ENCODE assay signal across 18 cellular contexts in the genomic region with DNA sequence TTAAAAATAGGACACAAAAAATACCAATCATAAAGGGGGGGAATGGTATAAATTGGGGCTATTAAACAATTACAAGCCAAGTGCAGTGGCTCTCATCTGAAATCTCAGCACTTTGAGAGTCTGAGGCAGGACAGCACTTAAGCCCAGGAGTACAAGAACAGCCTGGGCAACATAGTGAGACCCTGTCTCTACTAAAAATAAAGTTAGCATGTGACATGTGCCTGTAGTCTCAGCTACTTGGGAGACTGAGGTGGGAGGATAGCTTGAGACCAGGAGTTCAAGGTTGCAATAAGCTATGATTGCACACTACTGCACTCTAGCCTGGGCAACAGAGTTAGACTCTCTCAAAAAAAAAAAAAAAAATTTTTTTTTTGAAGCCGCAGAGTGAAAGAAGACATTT. TPM values are rescaled to one million over a fixed set of nuclear protein-coding genes. Genes with fewer than 3 reads are reported as not detected.
A peak's percentile ranks its signal among the peaks of the same experiment; 100 is the strongest.
DNase-seq lines count a peak whose midpoint lies in the region; ATAC-seq, FAIRE-seq and TF ChIP-seq lines count a peak whose summit lies in the region.
"Had no signal": no experiment of that assay in that cellular context is flagged by ENCODE, and none has a peak within 500 bp of the region (broad histone marks: within the 10 kb centered on the region; RNA-seq: fewer than 3 reads in every experiment).

No MANE protein-coding gene starts in this region.

- H3K9me3 ChIP-seq in HepG2 (ENCODE audit: low read length) (no peaks in the 10 kb centered on the region), right lobe of liver (no peaks in the 10 kb centered on the region), vagina (no peaks in the 10 kb centered on the region)

- in situ Hi-C loops in HepG2 (cut with HindIII; ENCODE audit: extremely low pct_ligation_motif_present, low pct_unique_long_range_greater_than_20kb) = no loop called here

- no peak overlapping the region for H3K4me2 ChIP-seq in HepG2 (ENCODE audit: low read depth, low read length)
- H3K4me2 ChIP-seq: BLaER1, KMS-11 had no signal

- no peak overlapping the region for H3K4me3 Mint-ChIP-seq in T-helper 1 cell treated with Interleukin-12 subunit alpha and Interleukin-12 subunit beta and Interleukin-4 antibody, amounts not matched to agents 30 μg/mL and 1 μg/mL, for 36 hours
- no peak overlapping the region for H3K4me3 Mint-ChIP-seq in dendritic cell treated with granulocyte-macrophage colony-stimulating factor and Interleukin-4, amounts not matched to agents 40 ng/mL and 50 ng/mL, for 4 days

- H3K27me3 ChIP-seq in HepG2 (ENCODE audit: control insufficient read depth in 1 of 2, insufficient read depth in 2 of 2, low read length in 2 of 2) = no peaks in the 10 kb centered on the region
- H3K27me3 ChIP-seq in right lobe of liver = no peaks in the 10 kb centered on the region
- no peaks in the 10 kb centered on the region for H3K27me3 ChIP-seq in vagina
- H3K27me3 ChIP-seq: BLaER1 had no signal

- no peaks in the 10 kb centered on the region for H4K20me1 ChIP-seq in HepG2 (ENCODE audit: insufficient read depth, low read length)
- H4K20me1 ChIP-seq: BLaER1 had no signal

- BruUV-seq in HepG2 (replicated peaks; lab: Mats Ljungman, UMichigan) = no TSS peak

- intact Hi-C loops in HepG2 (cut with micrococcal nuclease; ENCODE audit: unreplicated experiment) (no loop called here), right lobe of liver (cut with DNase I) (no loop called here), vagina (cut with DNase I) (no loop called here)
- intact Hi-C loops in dendritic cell treated with granulocyte-macrophage colony-stimulating factor and Interleukin-4, amounts not matched to agents 40 ng/mL and 50 ng/mL, for 4 days (cut with micrococcal nuclease) = no loop called here

- TF ChIP-seq CTCF in HepG2 (CRISPR knock-in tag; IDR thresholded peaks at IDR 0.05) (no peak), right lobe of liver (IDR thresholded peaks at IDR 0.05) (no peak), vagina (IDR thresholded peaks at IDR 0.05) (no peak)

- POLR2A ChIA-PET in HepG2 (lab: Yijun Ruan, JAX) = interaction anchor here (0.7 kb wide), 1 partner anchor 16 kb away, joined by 3 read pairs; no protein-coding TSS in a partner anchor

- no peaks in the 10 kb centered on the region for H3K9me3 Mint-ChIP-seq in T-helper 1 cell treated with Interleukin-12 subunit alpha and Interleukin-12 subunit beta and Interleukin-4 antibody, amounts not matched to agents 30 μg/mL and 1 μg/mL, for 36 hours
- no peaks in the 10 kb centered on the region for H3K9me3 Mint-ChIP-seq in dendritic cell treated with granulocyte-macrophage colony-stimulating factor and Interleukin-4, amounts not matched to agents 40 ng/mL and 50 ng/mL, for 4 days
- H3K9me3 Mint-ChIP-seq: CD8-positive, alpha-beta memory T cell had no signal

- H3K79me2 ChIP-seq in HepG2 (ENCODE audit: insufficient read depth, low read length) = no peaks in the 10 kb centered on the region

- H3K9ac ChIP-seq in HepG2 (ENCODE audit: insufficient read depth, low read depth, low read length) = no peak overlapping the region
- H3K9ac ChIP-seq: BLaER1, KMS-11 had no signal

- no peak overlapping the region for H3K27ac ChIP-seq in HepG2 (ENCODE audit: extremely low read length, insufficient read depth, low read length)
- no peak overlapping the region for H3K27ac ChIP-seq in right lobe of liver
- peak overlapping the region; percentile 27 for H3K27ac ChIP-seq in vagina
- H3K27ac ChIP-seq: 22Rv1, BLaER1, KMS-11 had no signal

- H3K4me1 ChIP-seq in HepG2 (ENCODE audit: insufficient read depth, low read length) (no peaks in the 10 kb centered on the region; the same call in 1 of the 2 replicates), right lobe of liver (peaks cover 0 to 5% (median 0%) of the 10 kb centered on the region in 4 donors), vagina (no peaks in the 10 kb centered on the region)
- H3K4me1 ChIP-seq: BLaER1 had no signal

- no peak for TF ChIP-seq POLR2A in HepG2 (IDR thresholded peaks at IDR 0.05; ENCODE audit: insufficient read depth in 1 of 2, low read depth in 2 of 2, low read length in 2 of 2)
- no peak for TF ChIP-seq POLR2A in right lobe of liver (IDR thresholded peaks at IDR 0.05)
- TF ChIP-seq POLR2A in vagina (IDR thresholded peaks at IDR 0.05) = no peak

- H3K27me3 Mint-ChIP-seq in T-helper 1 cell treated with Interleukin-12 subunit alpha and Interleukin-12 subunit beta and Interleukin-4 antibody, amounts not matched to agents 30 μg/mL and 1 μg/mL, for 36 hours (ENCODE audit: low read depth) = no peaks in the 10 kb centered on the region
- H3K27me3 Mint-ChIP-seq in dendritic cell treated with granulocyte-macrophage colony-stimulating factor and Interleukin-4, amounts not matched to agents 40 ng/mL and 50 ng/mL, for 4 days = no peaks in the 10 kb centered on the region

- no peak for TF ChIP-seq RAD21 in HepG2 (CRISPR knock-in tag; IDR thresholded peaks at IDR 0.05)

- DNase-seq in T-helper 1 cell (no peak), HepG2 (ENCODE audit: low spot score) (no peak), right lobe of liver (no peak), vagina (ENCODE audit: extremely low spot score in 2 of 2) (no peak), NCI-H1417 (lab: John Stamatoyannopoulos, UW) (no peak), NCI-H1417 treated with DMSO at 0.1 percent for 48 hours (lab: John Stamatoyannopoulos, UW) (no peak)
- DNase-seq: CD8-positive, alpha-beta memory T cell; GF-D8; HCEC 1CT; NCI-H1092 treated with DMSO at 0.1 percent for 48 hours; NCI-H187 treated with DMSO at 0.1 percent for 48 hours; NCI-H446; NCI-H748 treated with DMSO at 0.1 percent for 48 hours had no signal

- WGBS in HepG2 (ENCODE audit: low lambda C conversion rate) = 75% methylated on average over 1 of the region's 1 CpG
- 83% methylated on average over 1 of the region's 1 CpG for WGBS in right lobe of liver (ENCODE audit: insufficient coverage, low coverage, low lambda C conversion rate, missing lambda C conversion rate)

- no peaks in the 10 kb centered on the region for H3K36me3 Mint-ChIP-seq in T-helper 1 cell treated with Interleukin-12 subunit alpha and Interleukin-12 subunit beta and Interleukin-4 antibody, amounts not matched to agents 30 μg/mL and 1 μg/mL, for 36 hours (ENCODE audit: low read depth)
- H3K36me3 Mint-ChIP-seq in dendritic cell treated with granulocyte-macrophage colony-stimulating factor and Interleukin-4, amounts not matched to agents 40 ng/mL and 50 ng/mL, for 4 days (ENCODE audit: low read depth) = no peaks in the 10 kb centered on the region

- FAIRE-seq in HepG2 (lab: Jason Lieb, UNC) = no peak

- H3K4me3 ChIP-seq in HepG2 (replicated peaks in 1 of 3; ENCODE audit: insufficient read depth in 1 of 3, low read depth in 2 of 3, low read length in 3 of 3) (no peak overlapping the region), right lobe of liver (no peak overlapping the region), vagina (no peak overlapping the region)
- H3K4me3 ChIP-seq: BLaER1 had no signal

- ATAC-seq in HepG2 (no peak), right lobe of liver (no peak)

- no peak overlapping the region for H2AFZ ChIP-seq in HepG2 (ENCODE audit: low read length)

- H3K36me3 ChIP-seq in HepG2 (replicated peaks in 1 of 2; ENCODE audit: control insufficient read depth in 1 of 2, insufficient read depth in 2 of 2, low read length in 2 of 2) (no peaks in the 10 kb centered on the region), right lobe of liver (no peaks in the 10 kb centered on the region), vagina (no peaks in the 10 kb centered on the region)
- H3K36me3 ChIP-seq: BLaER1 had no signal

- CTCF ChIA-PET in HepG2 (lab: Yijun Ruan, JAX; ENCODE audit: low intra/inter-chr PET ratio, low total read pairs) = no interaction called here

- H3K4me1 Mint-ChIP-seq in T-helper 1 cell treated with Interleukin-12 subunit alpha and Interleukin-12 subunit beta and Interleukin-4 antibody, amounts not matched to agents 30 μg/mL and 1 μg/mL, for 36 hours (ENCODE audit: low read depth) = peaks cover 14% of the 10 kb centered on the region
- H3K4me1 Mint-ChIP-seq in dendritic cell treated with granulocyte-macrophage colony-stimulating factor and Interleukin-4, amounts not matched to agents 40 ng/mL and 50 ng/mL, for 4 days (ENCODE audit: low read depth) = peaks cover 27% of the 10 kb centered on the region
- H3K4me1 Mint-ChIP-seq: CD8-positive, alpha-beta memory T cell had no signal

- no peak for TF ChIP-seq EP300 in HepG2 (IDR thresholded peaks at IDR 0.05; ENCODE audit: low read depth in 2 of 2, low read length in 2 of 2)
- no peak for TF ChIP-seq EP300 in HepG2 (CRISPR knock-in tag; IDR thresholded peaks at IDR 0.05; ENCODE audit: borderline replicate concordance)

- peak overlapping the region; percentile 10 for H3K27ac Mint-ChIP-seq in T-helper 1 cell treated with Interleukin-12 subunit alpha and Interleukin-12 subunit beta and Interleukin-4 antibody, amounts not matched to agents 30 μg/mL and 1 μg/mL, for 36 hours
- H3K27ac Mint-ChIP-seq in dendritic cell treated with granulocyte-macrophage colony-stimulating factor and Interleukin-4, amounts not matched to agents 40 ng/mL and 50 ng/mL, for 4 days = peak overlapping the region; percentile 79

RNA-seq across cellular contexts. Expression of gene GABPB1, which starts 23.8 kb away (rescaled TPM):
- total RNA-seq in HepG2 (2016; rRNA removed; fragmentation: Illumina TruSeq; extraction: Trizol) (39.5 and 50.8 TPM in 2 replicates), right lobe of liver (10 to 100 TPM in 2 of 6 experiments, 1 to 10 TPM in 4; 5.4 to 10.5 (median 9.4) TPM), vagina (13.3 TPM)
- 20.3 and 21.4 TPM in 2 replicates for total RNA-seq in HepG2 (2016; cell fraction: cytosol; rRNA removed; fragmentation: Illumina TruSeq; extraction: Trizol; ENCODE audit: low read depth)
- 39.6 and 53.8 TPM in 2 replicates for total RNA-seq in HepG2 (2016; cell fraction: insoluble cytoplasmic fraction; rRNA removed; fragmentation: Illumina TruSeq; extraction: Trizol)
- 21.1 and 26.8 TPM in 2 replicates for total RNA-seq in HepG2 (2016; cell fraction: membrane; rRNA removed; fragmentation: Illumina TruSeq; extraction: Trizol)
- 26.7 and 32.6 TPM in 2 replicates for total RNA-seq in HepG2 (2016; cell fraction: nucleus; rRNA removed; fragmentation: Illumina TruSeq; extraction: Trizol)
- 17.3 and 17.5 TPM in 2 replicates for polyA plus RNA-seq in HepG2 (2011; rRNA removed)
- polyA plus RNA-seq in HepG2 (2011; cell fraction: cytosol; rRNA removed) = 14.7 and 16.5 TPM in 2 replicates
- 13.3 and 13.7 TPM in 2 replicates for polyA plus RNA-seq in HepG2 (2011; cell fraction: nucleus; rRNA removed)
- 16.1 and 16.5 TPM in 2 replicates for polyA plus RNA-seq in HepG2 (2012)
- polyA plus RNA-seq in HepG2 (2016; cell fraction: cytosol; fragmentation: Illumina TruSeq; extraction: Trizol; ENCODE audit: low read depth) = 4.0 and 4.5 TPM in 2 replicates
- polyA plus RNA-seq in HepG2 (2016; cell fraction: insoluble cytoplasmic fraction; fragmentation: Illumina TruSeq; extraction: Trizol; ENCODE audit: low read depth) = 41.6 and 42.3 TPM in 2 replicates
- 7.4 and 10.3 TPM in 2 replicates for polyA plus RNA-seq in HepG2 (2016; cell fraction: membrane; fragmentation: Illumina TruSeq; extraction: Trizol; ENCODE audit: low read depth)
- polyA plus RNA-seq in HepG2 (2016; cell fraction: nucleus; fragmentation: Illumina TruSeq; extraction: Trizol; ENCODE audit: insufficient read depth, low read depth) = 29.3 and 31.2 TPM in 2 replicates
- polyA minus RNA-seq in HepG2 (2011; rRNA and poly(A)+ RNA removed; ENCODE audit: low replicate concordance) = 18.7 and 35.6 TPM in 2 replicates
- polyA minus RNA-seq in HepG2 (2011; cell fraction: cytosol; rRNA and poly(A)+ RNA removed) = 16.2 and 16.9 TPM in 2 replicates
- polyA minus RNA-seq in HepG2 (2011; cell fraction: nucleus; rRNA and poly(A)+ RNA removed) = 26.9 and 28.7 TPM in 2 replicates

RNA-seq across cellular contexts. Expression of gene USP8, which starts 45.4 kb away (rescaled TPM):
- 50.7 and 81.7 TPM in 2 replicates for total RNA-seq in HepG2 (2016; rRNA removed; fragmentation: Illumina TruSeq; extraction: Trizol)
- 11.2 and 14.5 TPM in 2 replicates for total RNA-seq in HepG2 (2016; cell fraction: cytosol; rRNA removed; fragmentation: Illumina TruSeq; extraction: Trizol; ENCODE audit: low read depth)
- total RNA-seq in HepG2 (2016; cell fraction: insoluble cytoplasmic fraction; rRNA removed; fragmentation: Illumina TruSeq; extraction: Trizol) = 48.7 and 82.0 TPM in 2 replicates
- total RNA-seq in HepG2 (2016; cell fraction: membrane; rRNA removed; fragmentation: Illumina TruSeq; extraction: Trizol) = 30.7 and 31.0 TPM in 2 replicates
- 44.8 and 46.9 TPM in 2 replicates for total RNA-seq in HepG2 (2016; cell fraction: nucleus; rRNA removed; fragmentation: Illumina TruSeq; extraction: Trizol)
- 26.3 and 36.4 TPM in 2 replicates for polyA plus RNA-seq in HepG2 (2011; rRNA removed)
- 15.1 and 21.9 TPM in 2 replicates for polyA plus RNA-seq in HepG2 (2011; cell fraction: cytosol; rRNA removed)
- polyA plus RNA-seq in HepG2 (2011; cell fraction: nucleus; rRNA removed) = 14.4 and 15.6 TPM in 2 replicates
- 26.8 and 30.6 TPM in 2 replicates for polyA plus RNA-seq in HepG2 (2012)
- polyA plus RNA-seq in HepG2 (2016; cell fraction: cytosol; fragmentation: Illumina TruSeq; extraction: Trizol; ENCODE audit: low read depth) = 3.1 and 4.0 TPM in 2 replicates
- polyA plus RNA-seq in HepG2 (2016; cell fraction: insoluble cytoplasmic fraction; fragmentation: Illumina TruSeq; extraction: Trizol; ENCODE audit: low read depth) = 52.2 and 54.4 TPM in 2 replicates
- polyA plus RNA-seq in HepG2 (2016; cell fraction: membrane; fragmentation: Illumina TruSeq; extraction: Trizol; ENCODE audit: low read depth) = 10.5 and 10.8 TPM in 2 replicates
- polyA plus RNA-seq in HepG2 (2016; cell fraction: nucleus; fragmentation: Illumina TruSeq; extraction: Trizol; ENCODE audit: insufficient read depth, low read depth) = 36.0 and 40.8 TPM in 2 replicates
- polyA minus RNA-seq in HepG2 (2011; rRNA and poly(A)+ RNA removed; ENCODE audit: low replicate concordance) = 68.4 and 120 TPM in 2 replicates
- polyA minus RNA-seq in HepG2 (2011; cell fraction: cytosol; rRNA and poly(A)+ RNA removed) = 30.4 and 31.0 TPM in 2 replicates
- 80.5 and 86.0 TPM in 2 replicates for polyA minus RNA-seq in HepG2 (2011; cell fraction: nucleus; rRNA and poly(A)+ RNA removed)
- 10 to 100 TPM; 26.0 to 38.7 (median 34.6) TPM for total RNA-seq in right lobe of liver
- 33.9 TPM for total RNA-seq in vagina
